Comparison of ENCODE assay signal across 9 cellular contexts in genomic region chr19:49767380-49767779, GRCh38. TPM values are rescaled to one million over a fixed set of nuclear protein-coding genes. Genes with fewer than 3 reads are reported as not detected.
A peak's percentile ranks its signal among the peaks of the same experiment; 100 is the strongest.
DNase-seq lines count a peak whose midpoint lies in the region; ATAC-seq and TF ChIP-seq lines count a peak whose summit lies in the region.
"Had no signal": no experiment of that assay in that cellular context is flagged by ENCODE, and none has a peak within 500 bp of the region (broad histone marks: within the 10 kb centered on the region; RNA-seq: fewer than 3 reads in every experiment).

No MANE protein-coding gene starts in this region.

- no peaks in the 10 kb centered on the region for H3K27me3 ChIP-seq in muscle layer of colon (ENCODE audit: control insufficient read depth in 1 of 2, insufficient read depth in 2 of 2, low read length in 2 of 2)

- H3K4me3 ChIP-seq in AG09309 (ENCODE audit: control insufficient read depth, low read depth, low read length) (peak overlapping the region; percentile 96), muscle layer of colon (ENCODE audit: low read depth in 1 of 2, low read length in 2 of 2) (peak overlapping the region; percentile 75 to 98)

- H3K9me3 ChIP-seq in muscle layer of colon (ENCODE audit: low read length), result no peaks in the 10 kb centered on the region

- no peaks in the 10 kb centered on the region for H3K27me3 Mint-ChIP-seq in chondrocyte (ENCODE audit: low read depth)

- no peaks in the 10 kb centered on the region for H3K36me3 ChIP-seq in muscle layer of colon (ENCODE audit: insufficient read depth, low read length)

- peaks cover 43% of the 10 kb centered on the region for H3K4me1 Mint-ChIP-seq in chondrocyte (ENCODE audit: low read depth)

- ATAC-seq in GM21529 (IDR thresholded peaks at IDR 0.05; ENCODE audit: unreplicated experiment), result no peak
- ATAC-seq in GM21825 (IDR thresholded peaks at IDR 0.05; ENCODE audit: unreplicated experiment), result no peak

- in situ Hi-C loops in KBM-7 (cut with MboI; ENCODE audit: low pct_unique_long_range_greater_than_20kb, low sequenced_read_pairs), result no loop called here

- no peak for DNase-seq in AG09309 (ENCODE audit: low read depth)
- DNase-seq in KBM-7, result peak; percentile 6
- no peak for DNase-seq in chondrocyte (ENCODE audit: low spot score)
- DNase-seq in NCI-H748 (lab: John Stamatoyannopoulos, UW; ENCODE audit: unreplicated experiment), result no peak
- no peak for DNase-seq in CD1c-positive myeloid dendritic cell (ENCODE audit: extremely low spot score)

- H3K27ac Mint-ChIP-seq in chondrocyte (ENCODE audit: unreplicated experiment), result peak overlapping the region; percentile 88

- H3K4me3 Mint-ChIP-seq in chondrocyte (ENCODE audit: unreplicated experiment), result peak overlapping the region; percentile 97

- H3K36me3 Mint-ChIP-seq in chondrocyte (ENCODE audit: low read depth), result peaks cover 2% of the 10 kb centered on the region

- TF ChIP-seq CTCF in AG09309 (IDR thresholded peaks at IDR 0.05; ENCODE audit: control insufficient read depth, insufficient read depth, low read depth, low read length, missing control alignments) (no peak), chondrocyte (IDR thresholded peaks at IDR 0.05) (no peak)

- peak overlapping the region; percentile 79 for H3K27ac ChIP-seq in muscle layer of colon (ENCODE audit: low read depth, low read length)

- H3K9me3 Mint-ChIP-seq in chondrocyte (ENCODE audit: low read depth), result no peaks in the 10 kb centered on the region

- H3K4me1 ChIP-seq in muscle layer of colon (ENCODE audit: insufficient read depth, low read length), result peaks cover 27% of the 10 kb centered on the region

- peak overlapping the region; percentile 95 for H3K9ac ChIP-seq in muscle layer of colon (ENCODE audit: low read length)

RNA-seq across cellular contexts. Expression of gene AP2A1, which starts 0.6 kb away (rescaled TPM):
- 144 to 149 TPM (median 146 TPM) in 3 replicates for total RNA-seq in chondrocyte

RNA-seq across cellular contexts. Expression of gene TSKS, which starts 4.3 kb away (rescaled TPM):
- total RNA-seq in chondrocyte, result not detected in 3 replicates
- total RNA-seq: pulmonary artery endothelial cell had no signal

RNA-seq across cellular contexts. Expression of gene FUZ, which starts 45.7 kb away (rescaled TPM):
- 10.2 to 19.8 TPM (median 10.8 TPM) in 3 replicates for total RNA-seq in chondrocyte

RNA-seq across cellular contexts. Expression of gene MED25, which starts 50.7 kb away (rescaled TPM):
- 40.0 to 44.6 TPM (median 40.1 TPM) in 3 replicates for total RNA-seq in chondrocyte
